In the genomic region with DNA sequence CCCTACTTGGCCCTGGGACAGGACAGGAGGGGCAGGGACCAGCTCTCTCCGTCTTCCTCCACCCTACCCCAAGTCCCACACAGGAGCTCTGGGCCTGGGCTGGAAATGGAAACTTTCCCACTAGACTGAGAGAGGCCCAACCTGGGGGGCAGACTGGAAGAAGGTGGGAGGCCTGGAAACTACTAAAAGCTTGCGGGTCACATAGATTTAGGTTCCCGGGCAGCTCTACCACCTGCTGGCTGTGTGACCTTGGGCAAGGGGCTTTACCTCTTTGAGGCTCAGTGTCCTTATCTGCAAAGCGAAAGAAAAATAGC, we compare ENCODE assay signal across 26 cellular contexts. TPM values are rescaled to one million over a fixed set of nuclear protein-coding genes. Genes with fewer than 3 reads are reported as not detected.
DNase-seq lines count a peak whose midpoint lies in the region; ATAC-seq and TF ChIP-seq lines count a peak whose summit lies in the region.
"Had no signal": no experiment of that assay in that cellular context is flagged by ENCODE, and none has a peak within 500 bp of the region (broad histone marks: within the 10 kb centered on the region; RNA-seq: fewer than 3 reads in every experiment).

No MANE protein-coding gene starts in this region.

- H3K27me3 Mint-ChIP-seq in Caco-2 (ENCODE audit: insufficient read depth, unreplicated experiment) (peaks cover 8% of the 10 kb centered on the region), glutamatergic neuron (ENCODE audit: unreplicated experiment) (peaks cover 32% of the 10 kb centered on the region), nephron (ENCODE audit: low read depth) (peaks cover 88% of the 10 kb centered on the region)
- peaks cover 61% of the 10 kb centered on the region for H3K27me3 Mint-ChIP-seq in activated CD4-positive, alpha-beta T cell treated with anti-CD3 and anti-CD28 coated beads for 36 hours

- no peak for TF ChIP-seq CTCF in Caco-2 (IDR thresholded peaks at IDR 0.05; ENCODE audit: insufficient read depth in 1 of 2, low read depth in 1 of 2, low read length in 1 of 2, severe bottlenecking in 1 of 2, unreplicated experiment in 1 of 2)
- TF ChIP-seq CTCF in glutamatergic neuron (IDR thresholded peaks at IDR 0.05; ENCODE audit: partially characterized antibody, unreplicated experiment): no peak
- TF ChIP-seq CTCF in nephron (IDR thresholded peaks at IDR 0.05; ENCODE audit: unreplicated experiment in 3 of 3): no peak

- H3K36me3 Mint-ChIP-seq in Caco-2 (ENCODE audit: insufficient read depth, unreplicated experiment) (no peaks in the 10 kb centered on the region), glutamatergic neuron (ENCODE audit: unreplicated experiment) (peaks cover 5% of the 10 kb centered on the region), nephron (ENCODE audit: low read depth) (peaks cover 4% of the 10 kb centered on the region)
- H3K36me3 Mint-ChIP-seq in activated CD4-positive, alpha-beta T cell treated with anti-CD3 and anti-CD28 coated beads for 36 hours (ENCODE audit: low read depth): no peaks in the 10 kb centered on the region
- H3K36me3 Mint-ChIP-seq: CD8-positive, alpha-beta T cell had no signal

- DNase-seq in Caco-2 (no peak), glutamatergic neuron (no peak), NCI-H2227 (lab: John Stamatoyannopoulos, UW; ENCODE audit: unreplicated experiment) (no peak)
- DNase-seq in activated CD4-positive, alpha-beta T cell treated with anti-CD3 and anti-CD28 coated beads for 36 hours: no peak
- DNase-seq in stimulated activated CD4-positive, alpha-beta T cell treated with anti-CD3 and anti-CD28 coated beads, Interleukin-12 subunit alpha, Interleukin-12 subunit beta, amount 100 ng/mL, for 4 hours: no peak
- DNase-seq: activated CD4-positive, alpha-beta memory T cell treated with anti-CD3 and anti-CD28 coated beads, Interleukin-2, amount 10 ng/mL, durations not matched to agents 7 days and 5 days; activated CD8-positive, alpha-beta memory T cell treated with anti-CD3 and anti-CD28 coated beads, Interleukin-2, amount 50 U/mL, for 4 hours; activated naive CD4-positive, alpha-beta T cell treated with anti-CD3 and anti-CD28 coated beads, Interleukin-2, amount 10 ng/mL, durations not matched to agents 7 days and 5 days; amniotic stem cell; CD8-positive, alpha-beta T cell; dorsolateral prefrontal cortex; Karpas-422; left ventricle myocardium superior; NCI-H2029 treated with DMSO at 0.1 percent for 48 hours; NCI-H524 treated with DMSO at 0.1 percent for 48 hours; NK-92 treated with Interleukin-12 subunit alpha and Interleukin-12 subunit beta, amount 100 ng/mL, for 24 hours; stimulated activated CD4-positive, alpha-beta T cell treated with anti-CD3 and anti-CD28 coated beads, Interleukin-4, amount 100 ng/mL, for 4 hours; T-helper 17 cell had no signal

- H3K4me1 Mint-ChIP-seq in Caco-2 (ENCODE audit: low read depth, unreplicated experiment) (peaks cover 20% of the 10 kb centered on the region), glutamatergic neuron (ENCODE audit: low read depth, unreplicated experiment) (peaks cover 7% of the 10 kb centered on the region), nephron (no peaks in the 10 kb centered on the region)
- no peaks in the 10 kb centered on the region for H3K4me1 Mint-ChIP-seq in activated CD4-positive, alpha-beta T cell treated with anti-CD3 and anti-CD28 coated beads for 36 hours

- H3K9me3 ChIP-seq in Caco-2 (no peaks in the 10 kb centered on the region), HUES64 (ENCODE audit: insufficient read depth, low read depth, low read length) (no peaks in the 10 kb centered on the region)
- H3K9me3 ChIP-seq: tibial artery had no signal

- CTCF ChIA-PET in Caco-2 (lab: Charles Lee): no interaction called here
- CTCF ChIA-PET in activated CD4-positive, alpha-beta T cell treated with anti-CD3 and anti-CD28 coated beads for 36 hours (lab: Charles Lee): no interaction called here

- H3K9ac ChIP-seq in HUES64 (ENCODE audit: low read depth, low read length): 0 out of 2 replicates have a peak overlapping the region, but pooled peaks have one; percentile 49

- no peak for ATAC-seq in HG02885 (IDR thresholded peaks at IDR 0.05; ENCODE audit: poor library complexity, unreplicated experiment)
- ATAC-seq in activated CD4-positive, alpha-beta T cell treated with anti-CD3 and anti-CD28 coated beads for 36 hours: no peak
- ATAC-seq: activated CD4-positive, CD25-positive, alpha-beta regulatory T cell treated with anti-CD3 and anti-CD28 coated beads, Interleukin-2, amount 50 U/mL, for 24 hours; CD8-positive, alpha-beta T cell; left ventricle myocardium superior; PC-3; Right ventricle myocardium inferior; T-helper 17 cell had no signal

- H3K4me1 ChIP-seq in Caco-2 (peaks cover 10% of the 10 kb centered on the region), HUES64 (ENCODE audit: insufficient read depth, low read length) (no peaks in the 10 kb centered on the region)

- H3K4me3 Mint-ChIP-seq in Caco-2 (ENCODE audit: unreplicated experiment) (peak overlapping the region; percentile 42), glutamatergic neuron (ENCODE audit: unreplicated experiment) (peak overlapping the region; percentile 32), nephron (peak overlapping the region in 2 of 3 experiments; percentile 35 to 48)
- H3K4me3 Mint-ChIP-seq in activated CD4-positive, alpha-beta T cell treated with anti-CD3 and anti-CD28 coated beads for 36 hours: no peak overlapping the region
- H3K4me3 Mint-ChIP-seq: activated CD4-positive, alpha-beta memory T cell treated with anti-CD3 and anti-CD28 coated beads, Interleukin-2, amount 10 ng/mL, durations not matched to agents 7 days and 5 days; activated naive CD4-positive, alpha-beta T cell treated with anti-CD3 and anti-CD28 coated beads, Interleukin-2, amount 10 ng/mL, durations not matched to agents 7 days and 5 days; B cell; CD8-positive, alpha-beta T cell; T-helper 17 cell had no signal

- H3K27me3 ChIP-seq in Caco-2 (replicated peaks; ENCODE audit: control insufficient read depth, insufficient read depth, low read length) (no peaks in the 10 kb centered on the region), HUES64 (ENCODE audit: insufficient read depth, low read length) (peaks cover 43% of the 10 kb centered on the region)

- H3K27ac ChIP-seq in HUES64 (ENCODE audit: low read depth, low read length): no peak overlapping the region
- H3K27ac ChIP-seq: tibial artery had no signal

- H3K4me3 ChIP-seq in Caco-2 (ENCODE audit: low read depth, low read length) (peak overlapping the region; percentile 55), HUES64 (ENCODE audit: low read length) (peak overlapping the region; percentile 57)

- H3K36me3 ChIP-seq in Caco-2 (ENCODE audit: control insufficient read depth, insufficient read depth, low read length): no peaks in the 10 kb centered on the region
- H3K36me3 ChIP-seq in HUES64 (ENCODE audit: insufficient read depth, low read length): no peaks in the 10 kb centered on the region
- H3K36me3 ChIP-seq: tibial artery had no signal

- H3K27ac Mint-ChIP-seq in Caco-2 (ENCODE audit: unreplicated experiment) (no peak overlapping the region), glutamatergic neuron (ENCODE audit: unreplicated experiment) (no peak overlapping the region), nephron (no peak overlapping the region)
- H3K27ac Mint-ChIP-seq in activated CD4-positive, alpha-beta T cell treated with anti-CD3 and anti-CD28 coated beads for 36 hours: no peak overlapping the region
- H3K27ac Mint-ChIP-seq: activated CD4-positive, alpha-beta memory T cell treated with anti-CD3 and anti-CD28 coated beads, Interleukin-2, amount 10 ng/mL, durations not matched to agents 7 days and 5 days; activated naive CD4-positive, alpha-beta T cell treated with anti-CD3 and anti-CD28 coated beads, Interleukin-2, amount 10 ng/mL, durations not matched to agents 7 days and 5 days; B cell; CD8-positive, alpha-beta T cell; T-helper 17 cell had no signal

- H3K9me3 Mint-ChIP-seq in Caco-2 (ENCODE audit: unreplicated experiment): no peaks in the 10 kb centered on the region
- peaks cover 8% of the 10 kb centered on the region for H3K9me3 Mint-ChIP-seq in glutamatergic neuron (ENCODE audit: unreplicated experiment)
- H3K9me3 Mint-ChIP-seq in nephron: peaks cover 8% of the 10 kb centered on the region
- peaks cover 9% of the 10 kb centered on the region for H3K9me3 Mint-ChIP-seq in activated CD4-positive, alpha-beta T cell treated with anti-CD3 and anti-CD28 coated beads for 36 hours (ENCODE audit: low read depth)
- H3K9me3 Mint-ChIP-seq: activated CD4-positive, alpha-beta memory T cell treated with anti-CD3 and anti-CD28 coated beads, Interleukin-2, amount 10 ng/mL, durations not matched to agents 7 days and 5 days had no signal

- intact Hi-C loops in Caco-2 (cut with micrococcal nuclease; ENCODE audit: unreplicated experiment): loop anchor here (1.0 kb wide), 1 partner anchor 92 kb away; no protein-coding TSS in a partner anchor
- intact Hi-C loops in activated CD4-positive, alpha-beta T cell treated with anti-CD3 and anti-CD28 coated beads for 36 hours (cut with DNase I, micrococcal nuclease): no loop called here

- POLR2A ChIA-PET in Caco-2 (lab: Charles Lee): no interaction called here
- POLR2A ChIA-PET in activated CD4-positive, alpha-beta T cell treated with anti-CD3 and anti-CD28 coated beads for 36 hours (lab: Charles Lee): no interaction called here

- no TSS peak for BruUV-seq in Caco-2 (replicated peaks; lab: Mats Ljungman, UMichigan)

- 48% methylated on average over 4 of the region's 4 CpGs for WGBS in HUES64

RNA-seq across cellular contexts. Expression of a gene that starts 49.9 kb away (rescaled TPM):
- total RNA-seq in Caco-2 (2022): 22.4 and 24.6 TPM in 2 replicates
- 8.4 TPM for polyA plus RNA-seq in HUES64 (2013, experiment 1 of 2)
- 11.7 TPM for polyA plus RNA-seq in HUES64 (2013, experiment 2 of 2)
- 22.1 TPM for total RNA-seq in glutamatergic neuron (ENCODE audit: unreplicated experiment)
- total RNA-seq in activated CD4-positive, alpha-beta T cell treated with anti-CD3 and anti-CD28 coated beads for 36 hours: 10 to 100 TPM; 16.2 to 18.2 TPM
